ENCODE assay signal across 1 cellular context in the genomic region with DNA sequence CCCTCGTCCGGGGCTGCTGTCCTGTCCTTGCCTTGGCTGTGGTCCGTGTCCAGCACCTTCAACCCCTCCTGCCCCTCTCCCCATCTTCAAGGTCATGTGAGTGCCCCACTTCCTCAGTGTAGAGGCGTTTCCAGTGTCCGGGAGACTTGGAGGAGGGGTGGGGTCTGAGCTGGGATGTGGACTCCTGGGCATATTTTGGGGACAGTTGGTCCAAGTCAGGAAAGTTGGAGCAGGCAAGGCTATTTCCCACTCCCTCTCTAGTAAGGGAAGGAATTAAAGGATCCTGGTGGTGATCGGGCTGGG.
TF ChIP-seq lines count a peak whose summit lies in the region.

No MANE protein-coding gene starts in this region.

TF ChIP-seq in HepG2, 621 proteins besides CTCF, POLR2A, EP300 and RAD21:
- TF ChIP-seq MZF1 (CRISPR knock-in tag; IDR thresholded peaks at IDR 0.05; ENCODE audit: borderline replicate concordance) (no peak), SNRNP70 (IDR thresholded peaks at IDR 0.05; ENCODE audit: low read depth, low read length) (no peak)
- TF ChIP-seq, protein P1, sequence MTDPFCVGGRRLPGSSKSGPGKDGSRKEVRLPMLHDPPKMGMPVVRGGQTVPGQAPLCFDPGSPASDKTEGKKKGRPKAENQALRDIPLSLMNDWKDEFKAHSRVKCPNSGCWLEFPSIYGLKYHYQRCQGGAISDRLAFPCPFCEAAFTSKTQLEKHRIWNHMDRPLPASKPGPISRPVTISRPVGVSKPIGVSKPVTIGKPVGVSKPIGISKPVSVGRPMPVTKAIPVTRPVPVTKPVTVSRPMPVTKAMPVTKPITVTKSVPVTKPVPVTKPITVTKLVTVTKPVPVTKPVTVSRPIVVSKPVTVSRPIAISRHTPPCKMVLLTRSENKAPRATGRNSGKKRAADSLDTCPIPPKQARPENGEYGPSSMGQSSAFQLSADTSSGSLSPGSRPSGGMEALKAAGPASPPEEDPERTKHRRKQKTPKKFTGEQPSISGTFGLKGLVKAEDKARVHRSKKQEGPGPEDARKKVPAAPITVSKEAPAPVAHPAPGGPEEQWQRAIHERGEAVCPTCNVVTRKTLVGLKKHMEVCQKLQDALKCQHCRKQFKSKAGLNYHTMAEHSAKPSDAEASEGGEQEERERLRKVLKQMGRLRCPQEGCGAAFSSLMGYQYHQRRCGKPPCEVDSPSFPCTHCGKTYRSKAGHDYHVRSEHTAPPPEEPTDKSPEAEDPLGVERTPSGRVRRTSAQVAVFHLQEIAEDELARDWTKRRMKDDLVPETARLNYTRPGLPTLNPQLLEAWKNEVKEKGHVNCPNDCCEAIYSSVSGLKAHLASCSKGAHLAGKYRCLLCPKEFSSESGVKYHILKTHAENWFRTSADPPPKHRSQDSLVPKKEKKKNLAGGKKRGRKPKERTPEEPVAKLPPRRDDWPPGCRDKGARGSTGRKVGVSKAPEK (CRISPR knock-in tag; IDR thresholded peaks at IDR 0.05; ENCODE audit: borderline replicate concordance): no peak
- TF ChIP-seq, protein P2, sequence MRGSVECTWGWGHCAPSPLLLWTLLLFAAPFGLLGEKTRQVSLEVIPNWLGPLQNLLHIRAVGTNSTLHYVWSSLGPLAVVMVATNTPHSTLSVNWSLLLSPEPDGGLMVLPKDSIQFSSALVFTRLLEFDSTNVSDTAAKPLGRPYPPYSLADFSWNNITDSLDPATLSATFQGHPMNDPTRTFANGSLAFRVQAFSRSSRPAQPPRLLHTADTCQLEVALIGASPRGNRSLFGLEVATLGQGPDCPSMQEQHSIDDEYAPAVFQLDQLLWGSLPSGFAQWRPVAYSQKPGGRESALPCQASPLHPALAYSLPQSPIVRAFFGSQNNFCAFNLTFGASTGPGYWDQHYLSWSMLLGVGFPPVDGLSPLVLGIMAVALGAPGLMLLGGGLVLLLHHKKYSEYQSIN (CRISPR knock-in tag; IDR thresholded peaks at IDR 0.05; ENCODE audit: borderline replicate concordance): no peak
